26 cellular contexts compared by ENCODE assay signal in genomic region chr17:82463881-82464566, GRCh38. TPM values are rescaled to one million over a fixed set of nuclear protein-coding genes. Genes with fewer than 3 reads are reported as not detected.
A peak's percentile ranks its signal among the peaks of the same experiment; 100 is the strongest.
DNase-seq lines count a peak whose midpoint lies in the region; ATAC-seq lines count a peak whose summit lies in the region.
"Had no signal": no experiment of that assay in that cellular context is flagged by ENCODE, and none has a peak within 500 bp of the region (broad histone marks: within the 10 kb centered on the region; RNA-seq: fewer than 3 reads in every experiment).

No MANE protein-coding gene starts in this region.

- in situ Hi-C loops in GM23248 (cut with MboI), result no loop called here

- H3K9me3 Mint-ChIP-seq in activated CD4-positive, alpha-beta T cell treated with anti-CD3 and anti-CD28 coated beads, Interleukin-2, amount 10 ng/mL, durations not matched to agents 24 days and 14 days, result no peaks in the 10 kb centered on the region
- H3K9me3 Mint-ChIP-seq in activated T-helper 2 cell treated with anti-CD3 and anti-CD28 coated beads, Interferon-gamma antibody, Interleukin-2, Interleukin-4, amounts not matched to agents 10 μg/mL and 5 μg/mL and 100 μg/mL, durations not matched to agents 14 hours and 24 hours and 36 hours, result no peaks in the 10 kb centered on the region
- H3K9me3 Mint-ChIP-seq: naive B cell, WTC11 had no signal

- peaks cover 22% of the 10 kb centered on the region; the same call in 1 of the 2 replicates for H3K36me3 ChIP-seq in GM23248 (ENCODE audit: low read depth)

- WGBS in GM23248 (ENCODE audit: low coverage in 1 of 2, low lambda C conversion rate in 2 of 2, missing lambda C conversion rate in 2 of 2), 2 experiments, result 31 to 41% methylated on average over 7 of the region's 7 CpGs

- H3K4me3 Mint-ChIP-seq in activated CD4-positive, alpha-beta T cell treated with anti-CD3 and anti-CD28 coated beads, Interleukin-2, amount 10 ng/mL, durations not matched to agents 24 days and 14 days, result no peak overlapping the region
- H3K4me3 Mint-ChIP-seq in activated T-helper 2 cell treated with anti-CD3 and anti-CD28 coated beads, Interferon-gamma antibody, Interleukin-2, Interleukin-4, amounts not matched to agents 10 μg/mL and 5 μg/mL and 100 μg/mL, durations not matched to agents 14 hours and 24 hours and 36 hours (ENCODE audit: low read depth), result no peak overlapping the region
- H3K4me3 Mint-ChIP-seq: activated CD8-positive, alpha-beta memory T cell treated with anti-CD3 and anti-CD28 coated beads, Interleukin-2, amount 10 ng/mL, durations not matched to agents 7 days and 5 days; WTC11 had no signal

- no peak overlapping the region for H3K9ac ChIP-seq in GM23248

- peak overlapping the region; percentile 37 for H3K27ac Mint-ChIP-seq in activated CD4-positive, alpha-beta T cell treated with anti-CD3 and anti-CD28 coated beads, Interleukin-2, amount 10 ng/mL, durations not matched to agents 24 days and 14 days
- peak overlapping the region; percentile 21 for H3K27ac Mint-ChIP-seq in activated T-helper 2 cell treated with anti-CD3 and anti-CD28 coated beads, Interferon-gamma antibody, Interleukin-2, Interleukin-4, amounts not matched to agents 10 μg/mL and 5 μg/mL and 100 μg/mL, durations not matched to agents 14 hours and 24 hours and 36 hours
- H3K27ac Mint-ChIP-seq: activated CD8-positive, alpha-beta memory T cell treated with anti-CD3 and anti-CD28 coated beads, Interleukin-2, amount 10 ng/mL, durations not matched to agents 7 days and 5 days; WTC11 had no signal

- H3K4me2 ChIP-seq in GM23248 (ENCODE audit: unreplicated experiment), result no peak overlapping the region

- no peaks in the 10 kb centered on the region for H3K4me1 ChIP-seq in GM23248 (ENCODE audit: insufficient read depth)
- H3K4me1 ChIP-seq: prostate gland had no signal

- no peak overlapping the region for H3K4me3 ChIP-seq in GM23248
- H3K4me3 ChIP-seq: lung, prostate gland had no signal

- no peaks in the 10 kb centered on the region for H3F3A ChIP-seq in GM23248 (ENCODE audit: insufficient read depth)

- ATAC-seq in Right ventricle myocardium superior (ENCODE audit: poor library complexity) (peak; percentile 56), sciatic nerve (peak; percentile 16), HG03025 (IDR thresholded peaks at IDR 0.05; ENCODE audit: low FRiP score, unreplicated experiment) (no peak)
- ATAC-seq: activated CD8-positive, alpha-beta memory T cell treated with anti-CD3 and anti-CD28 coated beads, Interleukin-2, amount 10 ng/mL, durations not matched to agents 7 days and 5 days; esophagus mucosa; HCT116; WTC11 had no signal

- H3K27me3 Mint-ChIP-seq in activated CD4-positive, alpha-beta T cell treated with anti-CD3 and anti-CD28 coated beads, Interleukin-2, amount 10 ng/mL, durations not matched to agents 24 days and 14 days, result no peaks in the 10 kb centered on the region
- H3K27me3 Mint-ChIP-seq in activated T-helper 2 cell treated with anti-CD3 and anti-CD28 coated beads, Interferon-gamma antibody, Interleukin-2, Interleukin-4, amounts not matched to agents 10 μg/mL and 5 μg/mL and 100 μg/mL, durations not matched to agents 14 hours and 24 hours and 36 hours (ENCODE audit: low read depth), result no peaks in the 10 kb centered on the region
- H3K27me3 Mint-ChIP-seq: activated CD8-positive, alpha-beta memory T cell treated with anti-CD3 and anti-CD28 coated beads, Interleukin-2, amount 10 ng/mL, durations not matched to agents 7 days and 5 days; naive B cell had no signal

- peaks cover 47% of the 10 kb centered on the region for H3K4me1 Mint-ChIP-seq in activated CD4-positive, alpha-beta T cell treated with anti-CD3 and anti-CD28 coated beads, Interleukin-2, amount 10 ng/mL, durations not matched to agents 24 days and 14 days
- H3K4me1 Mint-ChIP-seq in activated T-helper 2 cell treated with anti-CD3 and anti-CD28 coated beads, Interferon-gamma antibody, Interleukin-2, Interleukin-4, amounts not matched to agents 10 μg/mL and 5 μg/mL and 100 μg/mL, durations not matched to agents 14 hours and 24 hours and 36 hours (ENCODE audit: low read depth), result peaks cover 18% of the 10 kb centered on the region

- H2AFZ ChIP-seq in GM23248, result no peak overlapping the region

- intact Hi-C loops in activated CD4-positive, alpha-beta T cell treated with anti-CD3 and anti-CD28 coated beads, Interleukin-2, amount 10 ng/mL, durations not matched to agents 24 days and 14 days (cut with micrococcal nuclease), result no loop called here
- intact Hi-C loops in activated T-helper 2 cell treated with anti-CD3 and anti-CD28 coated beads, Interferon-gamma antibody, Interleukin-2, Interleukin-4, amounts not matched to agents 10 μg/mL and 5 μg/mL and 100 μg/mL, durations not matched to agents 14 hours and 24 hours and 36 hours (cut with micrococcal nuclease), result no loop called here
- intact Hi-C loops in Right ventricle myocardium superior (cut with DNase I) (no loop called here), sciatic nerve (cut with DNase I) (no loop called here)

- no peaks in the 10 kb centered on the region for H4K20me1 ChIP-seq in GM23248 (ENCODE audit: insufficient read depth)

- H3K36me3 Mint-ChIP-seq in activated CD4-positive, alpha-beta T cell treated with anti-CD3 and anti-CD28 coated beads, Interleukin-2, amount 10 ng/mL, durations not matched to agents 24 days and 14 days (ENCODE audit: low read depth), result peaks cover 70% of the 10 kb centered on the region
- H3K36me3 Mint-ChIP-seq in activated T-helper 2 cell treated with anti-CD3 and anti-CD28 coated beads, Interferon-gamma antibody, Interleukin-2, Interleukin-4, amounts not matched to agents 10 μg/mL and 5 μg/mL and 100 μg/mL, durations not matched to agents 14 hours and 24 hours and 36 hours (ENCODE audit: low read depth), result peaks cover 82% of the 10 kb centered on the region

- H3K27ac ChIP-seq in GM23248, result no peak overlapping the region
- H3K27ac ChIP-seq: brain microvascular endothelial cell, C4-2B, prostate gland had no signal

- H3K27me3 ChIP-seq in GM23248 (replicated peaks; ENCODE audit: insufficient read depth), result no peaks in the 10 kb centered on the region
- H3K27me3 ChIP-seq: brain microvascular endothelial cell had no signal

- H3K9me2 ChIP-seq in GM23248 (ENCODE audit: insufficient read depth), result no peaks in the 10 kb centered on the region

- DNase-seq in activated CD4-positive, alpha-beta T cell treated with anti-CD3 and anti-CD28 coated beads, Interleukin-2, amount 10 ng/mL, durations not matched to agents 24 days and 14 days, result no peak
- no peak for DNase-seq in activated CD4-positive, alpha-beta T cell treated with anti-CD3 and anti-CD28 coated beads, Interleukin-2, amount 50 U/mL, for 4 hours
- DNase-seq in activated T-helper 2 cell treated with anti-CD3 and anti-CD28 coated beads, Interferon-gamma antibody, Interleukin-2, Interleukin-4, amounts not matched to agents 10 μg/mL and 5 μg/mL and 100 μg/mL, durations not matched to agents 14 hours and 24 hours and 36 hours (ENCODE audit: low spot score), result no peak
- DNase-seq in Right ventricle myocardium superior, result no peak
- no peak for DNase-seq in sciatic nerve (ENCODE audit: low spot score)
- no peak for DNase-seq in GM23248
- no peak for DNase-seq in RPMI8226
- DNase-seq: activated CD8-positive, alpha-beta memory T cell treated with anti-CD3 and anti-CD28 coated beads, Interleukin-2, amount 10 ng/mL, durations not matched to agents 7 days and 5 days; activated naive CD4-positive, alpha-beta T cell treated with Interleukin-2 at 50 U/mL for 16 hours; brain microvascular endothelial cell; DMS 273 treated with DMSO at 0.1 percent for 48 hours; GDM1; KG1; naive B cell; NCI-H1048; NCI-H2081 treated with DMSO at 0.1 percent for 48 hours; NCI-H510A treated with DMSO at 0.1 percent for 48 hours; stimulated activated CD4-positive, alpha-beta T cell treated with anti-CD3 and anti-CD28 coated beads, Interleukin-12 subunit alpha, Interleukin-12 subunit beta, amount 100 ng/mL, for 4 hours; trophoblast cell had no signal

- no peaks in the 10 kb centered on the region for H3K9me3 ChIP-seq in GM23248 (ENCODE audit: low read depth)
- H3K9me3 ChIP-seq: prostate gland had no signal

- H3K79me2 ChIP-seq in GM23248 (ENCODE audit: insufficient read depth), result peaks cover 21% of the 10 kb centered on the region

RNA-seq across cellular contexts. Expression of gene NARF, which starts 5.5 kb away (rescaled TPM):
- total RNA-seq in activated CD4-positive, alpha-beta T cell treated with anti-CD3 and anti-CD28 coated beads, Interleukin-2, amount 10 ng/mL, durations not matched to agents 24 days and 14 days, result 99.7 and 101 TPM in 2 replicates
- total RNA-seq in activated T-helper 2 cell treated with anti-CD3 and anti-CD28 coated beads, Interferon-gamma antibody, Interleukin-2, Interleukin-4, amounts not matched to agents 10 μg/mL and 5 μg/mL and 100 μg/mL, durations not matched to agents 14 hours and 24 hours and 36 hours, result 114 and 123 TPM in 2 replicates
- total RNA-seq in Right ventricle myocardium superior, result 73.4 TPM
- total RNA-seq in sciatic nerve, result 55.5 TPM
- 55.2 and 69.0 TPM in 2 replicates for total RNA-seq in GM23248 (2014; rRNA removed; shearing (Covaris generic))
- 67.2 and 70.2 TPM in 2 replicates for polyA plus RNA-seq in GM23248 (2016; fragmentation: Nextera tagmentation; extraction: Ambion mirVana)

RNA-seq across cellular contexts. Expression of gene CYBC1, which starts 13.5 kb away (rescaled TPM):
- 256 and 268 TPM in 2 replicates for total RNA-seq in activated CD4-positive, alpha-beta T cell treated with anti-CD3 and anti-CD28 coated beads, Interleukin-2, amount 10 ng/mL, durations not matched to agents 24 days and 14 days
- 252 and 265 TPM in 2 replicates for total RNA-seq in activated T-helper 2 cell treated with anti-CD3 and anti-CD28 coated beads, Interferon-gamma antibody, Interleukin-2, Interleukin-4, amounts not matched to agents 10 μg/mL and 5 μg/mL and 100 μg/mL, durations not matched to agents 14 hours and 24 hours and 36 hours
- total RNA-seq in Right ventricle myocardium superior (26.6 TPM), sciatic nerve (94.5 TPM)
- total RNA-seq in GM23248 (2014; rRNA removed; shearing (Covaris generic)), result 66.5 and 93.6 TPM in 2 replicates
- polyA plus RNA-seq in GM23248 (2016; fragmentation: Nextera tagmentation; extraction: Ambion mirVana), result 54.0 and 58.3 TPM in 2 replicates

RNA-seq across cellular contexts. Expression of gene OGFOD3, which starts 45.6 kb away (rescaled TPM):
- 26.7 and 33.0 TPM in 2 replicates for total RNA-seq in activated CD4-positive, alpha-beta T cell treated with anti-CD3 and anti-CD28 coated beads, Interleukin-2, amount 10 ng/mL, durations not matched to agents 24 days and 14 days
- 29.1 and 30.5 TPM in 2 replicates for total RNA-seq in activated T-helper 2 cell treated with anti-CD3 and anti-CD28 coated beads, Interferon-gamma antibody, Interleukin-2, Interleukin-4, amounts not matched to agents 10 μg/mL and 5 μg/mL and 100 μg/mL, durations not matched to agents 14 hours and 24 hours and 36 hours
- total RNA-seq in Right ventricle myocardium superior, result 29.9 TPM
- 23.5 TPM for total RNA-seq in sciatic nerve
- 34.1 and 44.7 TPM in 2 replicates for total RNA-seq in GM23248 (2014; rRNA removed; shearing (Covaris generic))
- 38.1 and 43.6 TPM in 2 replicates for polyA plus RNA-seq in GM23248 (2016; fragmentation: Nextera tagmentation; extraction: Ambion mirVana)

RNA-seq across cellular contexts. Expression of gene HEXD, which starts 45.9 kb away (rescaled TPM):
- 33.1 and 36.0 TPM in 2 replicates for total RNA-seq in activated CD4-positive, alpha-beta T cell treated with anti-CD3 and anti-CD28 coated beads, Interleukin-2, amount 10 ng/mL, durations not matched to agents 24 days and 14 days
- total RNA-seq in activated T-helper 2 cell treated with anti-CD3 and anti-CD28 coated beads, Interferon-gamma antibody, Interleukin-2, Interleukin-4, amounts not matched to agents 10 μg/mL and 5 μg/mL and 100 μg/mL, durations not matched to agents 14 hours and 24 hours and 36 hours, result 36.6 and 36.7 TPM in 2 replicates
- total RNA-seq in Right ventricle myocardium superior (14.8 TPM), sciatic nerve (43.2 TPM)
- total RNA-seq in GM23248 (2014; rRNA removed; shearing (Covaris generic)), result 5.9 and 9.7 TPM in 2 replicates
- polyA plus RNA-seq in GM23248 (2016; fragmentation: Nextera tagmentation; extraction: Ambion mirVana), result 4.1 and 5.7 TPM in 2 replicates

RNA-seq across cellular contexts. Expression of gene FOXK2, which starts 55.5 kb away (rescaled TPM):
- total RNA-seq in activated CD4-positive, alpha-beta T cell treated with anti-CD3 and anti-CD28 coated beads, Interleukin-2, amount 10 ng/mL, durations not matched to agents 24 days and 14 days, result 92.6 and 97.4 TPM in 2 replicates
- 92.9 and 95.2 TPM in 2 replicates for total RNA-seq in activated T-helper 2 cell treated with anti-CD3 and anti-CD28 coated beads, Interferon-gamma antibody, Interleukin-2, Interleukin-4, amounts not matched to agents 10 μg/mL and 5 μg/mL and 100 μg/mL, durations not matched to agents 14 hours and 24 hours and 36 hours
- total RNA-seq in Right ventricle myocardium superior (34.3 TPM), sciatic nerve (59.9 TPM)
- total RNA-seq in GM23248 (2014; rRNA removed; shearing (Covaris generic)), result 38.4 and 43.0 TPM in 2 replicates
- 5.6 and 6.6 TPM in 2 replicates for polyA plus RNA-seq in GM23248 (2016; fragmentation: Nextera tagmentation; extraction: Ambion mirVana)
